ENCODE assay signal across 1 cellular context in the genomic region with DNA sequence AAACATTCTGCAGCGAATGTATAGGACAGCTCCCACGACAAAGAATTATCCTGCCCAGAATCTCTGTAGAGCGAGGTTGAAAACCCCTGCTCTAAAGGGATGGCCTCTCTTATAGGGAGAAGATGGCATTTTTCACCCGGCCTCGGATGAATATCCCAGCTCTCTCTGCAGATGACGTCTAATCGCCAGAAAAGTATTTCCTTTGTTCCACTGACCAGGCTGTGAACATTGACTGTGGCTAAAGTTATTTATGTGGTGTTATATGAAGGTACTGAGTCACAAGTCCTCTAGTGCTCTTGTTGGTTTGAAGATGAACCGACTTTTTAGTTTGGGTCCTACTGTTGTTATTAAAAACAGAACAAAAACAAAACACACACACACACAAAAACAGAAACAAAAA.
TF ChIP-seq lines count a peak whose summit lies in the region.

No MANE protein-coding gene starts in this region.

TF ChIP-seq in IMR-90, 13 proteins besides CTCF, POLR2A, EP300 and RAD21:
- TF ChIP-seq CHD1 (IDR thresholded peaks at IDR 0.05; ENCODE audit: low read depth, low read length) (no peak), FOS (IDR thresholded peaks at IDR 0.05; ENCODE audit: low read depth, low read length) (peak; percentile 44)
